ENCODE assay signal across 1 cellular context in the genomic region with DNA sequence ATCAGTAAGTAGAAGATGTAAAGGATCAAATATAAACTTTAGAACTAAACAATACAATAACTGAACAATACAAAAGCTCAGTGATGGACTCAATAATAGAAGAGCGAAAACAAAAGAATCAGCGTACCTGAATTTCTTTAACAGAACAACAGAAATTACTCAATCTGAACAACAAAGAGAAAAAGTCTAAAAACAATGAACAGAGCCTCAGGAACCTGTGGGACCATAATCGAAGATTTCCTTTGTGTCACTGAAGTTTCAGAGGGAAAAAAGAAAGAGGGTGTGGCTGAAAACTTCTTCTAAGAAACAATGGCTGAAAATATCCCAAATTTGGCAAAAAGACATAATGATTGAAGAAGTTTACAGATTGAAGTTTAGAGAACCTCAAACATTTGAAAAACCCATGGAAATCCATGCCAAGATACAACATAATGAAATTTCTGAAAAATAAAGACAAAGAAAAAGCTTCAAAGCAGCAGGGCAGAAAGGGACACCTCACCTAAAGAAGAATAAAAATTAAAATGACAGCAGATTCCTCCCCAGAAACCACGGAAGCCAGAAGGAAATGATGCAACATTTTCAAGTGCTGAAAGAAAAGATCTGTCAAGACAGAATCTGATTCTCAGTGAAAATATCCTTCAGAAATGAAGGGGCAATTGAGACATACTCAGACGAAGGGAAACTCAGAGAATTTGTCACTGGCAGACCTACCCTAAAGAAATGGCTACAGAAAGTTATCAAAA.
TF ChIP-seq lines count a peak whose summit lies in the region.

No MANE protein-coding gene starts in this region.

TF ChIP-seq in K562, 482 proteins besides CTCF, POLR2A, EP300 and RAD21 (continued from another document and continues in another):
- TF ChIP-seq, protein P1, sequence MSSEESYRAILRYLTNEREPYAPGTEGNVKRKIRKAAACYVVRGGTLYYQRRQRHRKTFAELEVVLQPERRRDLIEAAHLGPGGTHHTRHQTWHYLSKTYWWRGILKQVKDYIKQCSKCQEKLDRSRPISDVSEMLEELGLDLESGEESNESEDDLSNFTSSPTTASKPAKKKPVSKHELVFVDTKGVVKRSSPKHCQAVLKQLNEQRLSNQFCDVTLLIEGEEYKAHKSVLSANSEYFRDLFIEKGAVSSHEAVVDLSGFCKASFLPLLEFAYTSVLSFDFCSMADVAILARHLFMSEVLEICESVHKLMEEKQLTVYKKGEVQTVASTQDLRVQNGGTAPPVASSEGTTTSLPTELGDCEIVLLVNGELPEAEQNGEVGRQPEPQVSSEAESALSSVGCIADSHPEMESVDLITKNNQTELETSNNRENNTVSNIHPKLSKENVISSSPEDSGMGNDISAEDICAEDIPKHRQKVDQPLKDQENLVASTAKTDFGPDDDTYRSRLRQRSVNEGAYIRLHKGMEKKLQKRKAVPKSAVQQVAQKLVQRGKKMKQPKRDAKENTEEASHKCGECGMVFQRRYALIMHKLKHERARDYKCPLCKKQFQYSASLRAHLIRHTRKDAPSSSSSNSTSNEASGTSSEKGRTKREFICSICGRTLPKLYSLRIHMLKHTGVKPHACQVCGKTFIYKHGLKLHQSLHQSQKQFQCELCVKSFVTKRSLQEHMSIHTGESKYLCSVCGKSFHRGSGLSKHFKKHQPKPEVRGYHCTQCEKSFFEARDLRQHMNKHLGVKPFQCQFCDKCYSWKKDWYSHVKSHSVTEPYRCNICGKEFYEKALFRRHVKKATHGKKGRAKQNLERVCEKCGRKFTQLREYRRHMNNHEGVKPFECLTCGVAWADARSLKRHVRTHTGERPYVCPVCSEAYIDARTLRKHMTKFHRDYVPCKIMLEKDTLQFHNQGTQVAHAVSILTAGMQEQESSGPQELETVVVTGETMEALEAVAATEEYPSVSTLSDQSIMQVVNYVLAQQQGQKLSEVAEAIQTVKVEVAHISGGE (CRISPR knock-in tag; IDR thresholded peaks at IDR 0.05), result no peak
- TF ChIP-seq HMG20B (CRISPR knock-in tag; IDR thresholded peaks at IDR 0.05), result no peak
- no peak for TF ChIP-seq XRCC3 (IDR thresholded peaks at IDR 0.05)
- TF ChIP-seq, protein P2, sequence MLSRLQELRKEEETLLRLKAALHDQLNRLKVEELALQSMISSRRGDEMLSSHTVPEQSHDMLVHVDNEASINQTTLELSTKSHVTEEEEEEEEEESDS (CRISPR knock-in tag; IDR thresholded peaks at IDR 0.05), result no peak
- TF ChIP-seq NR1H2 (CRISPR knock-in tag; IDR thresholded peaks at IDR 0.05), result no peak
- TF ChIP-seq ZNF79 (CRISPR knock-in tag; IDR thresholded peaks at IDR 0.05; ENCODE audit: low read depth), result no peak
- no peak for TF ChIP-seq OTX1 (CRISPR knock-in tag; IDR thresholded peaks at IDR 0.05)
- TF ChIP-seq ZNF239 (CRISPR knock-in tag; IDR thresholded peaks at IDR 0.05), result no peak
- TF ChIP-seq SMAD1 (IDR thresholded peaks at IDR 0.05; ENCODE audit: low read depth, low read length, partially characterized antibody), result no peak
- peak; percentile 39; the same call in 1 of the 2 replicates for TF ChIP-seq MYC (IDR thresholded peaks at IDR 0.05; ENCODE audit: low read depth, low read length)
- no peak for TF ChIP-seq MYC (CRISPR knock-in tag; IDR thresholded peaks at IDR 0.05; ENCODE audit: borderline replicate concordance, low read depth)
- TF ChIP-seq, protein P3, sequence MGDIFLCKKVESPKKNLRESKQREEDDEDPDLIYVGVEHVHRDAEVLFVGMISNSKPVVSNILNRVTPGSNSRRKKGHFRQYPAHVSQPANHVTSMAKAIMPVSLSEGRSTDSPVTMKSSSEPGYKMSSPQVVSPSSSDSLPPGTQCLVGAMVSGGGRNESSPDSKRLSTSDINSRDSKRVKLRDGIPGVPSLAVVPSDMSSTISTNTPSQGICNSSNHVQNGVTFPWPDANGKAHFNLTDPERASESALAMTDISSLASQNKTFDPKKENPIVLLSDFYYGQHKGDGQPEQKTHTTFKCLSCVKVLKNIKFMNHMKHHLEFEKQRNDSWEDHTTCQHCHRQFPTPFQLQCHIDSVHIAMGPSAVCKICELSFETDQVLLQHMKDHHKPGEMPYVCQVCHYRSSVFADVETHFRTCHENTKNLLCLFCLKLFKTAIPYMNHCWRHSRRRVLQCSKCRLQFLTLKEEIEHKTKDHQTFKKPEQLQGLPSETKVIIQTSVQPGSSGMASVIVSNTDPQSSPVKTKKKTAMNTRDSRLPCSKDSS (IDR thresholded peaks at IDR 0.05; ENCODE audit: low read depth, partially characterized antibody), result no peak
- no peak for TF ChIP-seq MXI1 (IDR thresholded peaks at IDR 0.05; ENCODE audit: low read depth, low read length)
- TF ChIP-seq SIN3A (IDR thresholded peaks at IDR 0.05; ENCODE audit: borderline replicate concordance in 2 of 2, control insufficient read depth in 1 of 2, low read depth in 2 of 2, low read length in 2 of 2), result no peak
- TF ChIP-seq, protein P4, sequence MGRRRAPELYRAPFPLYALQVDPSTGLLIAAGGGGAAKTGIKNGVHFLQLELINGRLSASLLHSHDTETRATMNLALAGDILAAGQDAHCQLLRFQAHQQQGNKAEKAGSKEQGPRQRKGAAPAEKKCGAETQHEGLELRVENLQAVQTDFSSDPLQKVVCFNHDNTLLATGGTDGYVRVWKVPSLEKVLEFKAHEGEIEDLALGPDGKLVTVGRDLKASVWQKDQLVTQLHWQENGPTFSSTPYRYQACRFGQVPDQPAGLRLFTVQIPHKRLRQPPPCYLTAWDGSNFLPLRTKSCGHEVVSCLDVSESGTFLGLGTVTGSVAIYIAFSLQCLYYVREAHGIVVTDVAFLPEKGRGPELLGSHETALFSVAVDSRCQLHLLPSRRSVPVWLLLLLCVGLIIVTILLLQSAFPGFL (CRISPR knock-in tag; IDR thresholded peaks at IDR 0.05), result no peak
- TF ChIP-seq, protein P5, sequence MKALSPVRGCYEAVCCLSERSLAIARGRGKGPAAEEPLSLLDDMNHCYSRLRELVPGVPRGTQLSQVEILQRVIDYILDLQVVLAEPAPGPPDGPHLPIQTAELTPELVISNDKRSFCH (CRISPR knock-in tag; IDR thresholded peaks at IDR 0.05), result no peak
- TF ChIP-seq, protein P5 (tag; IDR thresholded peaks at IDR 0.05), result no peak
- no peak for TF ChIP-seq NR2C1 (IDR thresholded peaks at IDR 0.05)
- TF ChIP-seq NR2C1 (tag; IDR thresholded peaks at IDR 0.05), result no peak
- no peak for TF ChIP-seq ZNF551 (CRISPR knock-in tag; IDR thresholded peaks at IDR 0.05)
- TF ChIP-seq RBM14 (IDR thresholded peaks at IDR 0.05; ENCODE audit: borderline replicate concordance, insufficient read depth, low read depth, low read length), result no peak
- TF ChIP-seq ZNF354B (CRISPR knock-in tag; IDR thresholded peaks at IDR 0.05), result no peak
- TF ChIP-seq KDM4B (IDR thresholded peaks at IDR 0.05; ENCODE audit: borderline replicate concordance in 2 of 2, low read depth in 1 of 2), result no peak
- no peak for TF ChIP-seq KLF13 (tag; IDR thresholded peaks at IDR 0.05; ENCODE audit: borderline replicate concordance, low read depth)
- TF ChIP-seq RBM25 (IDR thresholded peaks at IDR 0.05; ENCODE audit: low read depth, low read length, severe bottlenecking), result no peak
- no peak for TF ChIP-seq GTF2E2 (tag; IDR thresholded peaks at IDR 0.05)
- TF ChIP-seq NONO (IDR thresholded peaks at IDR 0.05; ENCODE audit: low read depth in 2 of 2, low read length in 1 of 2), result no peak
- no peak for TF ChIP-seq BDP1 (IDR thresholded peaks at IDR 0.05; ENCODE audit: insufficient read depth, insufficient read length)
- no peak for TF ChIP-seq MAFK (IDR thresholded peaks at IDR 0.05; ENCODE audit: low read length)
- TF ChIP-seq FOSL1 (tag; conservative IDR thresholded peaks at IDR 0.05), result no peak
- TF ChIP-seq, protein P6, sequence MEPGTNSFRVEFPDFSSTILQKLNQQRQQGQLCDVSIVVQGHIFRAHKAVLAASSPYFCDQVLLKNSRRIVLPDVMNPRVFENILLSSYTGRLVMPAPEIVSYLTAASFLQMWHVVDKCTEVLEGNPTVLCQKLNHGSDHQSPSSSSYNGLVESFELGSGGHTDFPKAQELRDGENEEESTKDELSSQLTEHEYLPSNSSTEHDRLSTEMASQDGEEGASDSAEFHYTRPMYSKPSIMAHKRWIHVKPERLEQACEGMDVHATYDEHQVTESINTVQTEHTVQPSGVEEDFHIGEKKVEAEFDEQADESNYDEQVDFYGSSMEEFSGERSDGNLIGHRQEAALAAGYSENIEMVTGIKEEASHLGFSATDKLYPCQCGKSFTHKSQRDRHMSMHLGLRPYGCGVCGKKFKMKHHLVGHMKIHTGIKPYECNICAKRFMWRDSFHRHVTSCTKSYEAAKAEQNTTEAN (CRISPR knock-in tag; IDR thresholded peaks at IDR 0.05), result no peak
- TF ChIP-seq, protein P7, sequence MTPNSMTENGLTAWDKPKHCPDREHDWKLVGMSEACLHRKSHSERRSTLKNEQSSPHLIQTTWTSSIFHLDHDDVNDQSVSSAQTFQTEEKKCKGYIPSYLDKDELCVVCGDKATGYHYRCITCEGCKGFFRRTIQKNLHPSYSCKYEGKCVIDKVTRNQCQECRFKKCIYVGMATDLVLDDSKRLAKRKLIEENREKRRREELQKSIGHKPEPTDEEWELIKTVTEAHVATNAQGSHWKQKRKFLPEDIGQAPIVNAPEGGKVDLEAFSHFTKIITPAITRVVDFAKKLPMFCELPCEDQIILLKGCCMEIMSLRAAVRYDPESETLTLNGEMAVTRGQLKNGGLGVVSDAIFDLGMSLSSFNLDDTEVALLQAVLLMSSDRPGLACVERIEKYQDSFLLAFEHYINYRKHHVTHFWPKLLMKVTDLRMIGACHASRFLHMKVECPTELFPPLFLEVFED (CRISPR knock-in tag; conservative IDR thresholded peaks at IDR 0.05), result no peak
- TF ChIP-seq, protein P8, sequence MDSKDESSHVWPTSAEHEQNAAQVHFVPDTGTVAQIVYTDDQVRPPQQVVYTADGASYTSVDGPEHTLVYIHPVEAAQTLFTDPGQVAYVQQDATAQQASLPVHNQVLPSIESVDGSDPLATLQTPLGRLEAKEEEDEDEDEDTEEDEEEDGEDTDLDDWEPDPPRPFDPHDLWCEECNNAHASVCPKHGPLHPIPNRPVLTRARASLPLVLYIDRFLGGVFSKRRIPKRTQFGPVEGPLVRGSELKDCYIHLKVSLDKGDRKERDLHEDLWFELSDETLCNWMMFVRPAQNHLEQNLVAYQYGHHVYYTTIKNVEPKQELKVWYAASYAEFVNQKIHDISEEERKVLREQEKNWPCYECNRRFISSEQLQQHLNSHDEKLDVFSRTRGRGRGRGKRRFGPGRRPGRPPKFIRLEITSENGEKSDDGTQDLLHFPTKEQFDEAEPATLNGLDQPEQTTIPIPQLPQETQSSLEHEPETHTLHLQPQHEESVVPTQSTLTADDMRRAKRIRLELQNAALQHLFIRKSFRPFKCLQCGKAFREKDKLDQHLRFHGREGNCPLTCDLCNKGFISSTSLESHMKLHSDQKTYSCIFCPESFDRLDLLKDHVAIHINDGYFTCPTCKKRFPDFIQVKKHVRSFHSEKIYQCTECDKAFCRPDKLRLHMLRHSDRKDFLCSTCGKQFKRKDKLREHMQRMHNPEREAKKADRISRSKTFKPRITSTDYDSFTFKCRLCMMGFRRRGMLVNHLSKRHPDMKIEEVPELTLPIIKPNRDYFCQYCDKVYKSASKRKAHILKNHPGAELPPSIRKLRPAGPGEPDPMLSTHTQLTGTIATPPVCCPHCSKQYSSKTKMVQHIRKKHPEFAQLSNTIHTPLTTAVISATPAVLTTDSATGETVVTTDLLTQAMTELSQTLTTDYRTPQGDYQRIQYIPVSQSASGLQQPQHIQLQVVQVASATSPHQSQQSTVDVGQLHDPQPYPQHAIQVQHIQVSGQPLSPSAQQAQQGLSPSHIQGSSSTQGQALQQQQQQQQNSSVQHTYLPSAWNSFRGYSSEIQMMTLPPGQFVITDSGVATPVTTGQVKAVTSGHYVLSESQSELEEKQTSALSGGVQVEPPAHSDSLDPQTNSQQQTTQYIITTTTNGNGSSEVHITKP (IDR thresholded peaks at IDR 0.05; ENCODE audit: partially characterized antibody), result no peak
- no peak for TF ChIP-seq HNRNPLL (IDR thresholded peaks at IDR 0.05; ENCODE audit: low read depth, low read length, poor library complexity, severe bottlenecking)
- no peak for TF ChIP-seq ZNF830 (CRISPR knock-in tag; IDR thresholded peaks at IDR 0.05)
- no peak for TF ChIP-seq PCBP1 (IDR thresholded peaks at IDR 0.05; ENCODE audit: low read depth, low read length, poor library complexity, severe bottlenecking)
- TF ChIP-seq ZNF561 (CRISPR knock-in tag; conservative IDR thresholded peaks at IDR 0.05), result no peak
- TF ChIP-seq ZNF76 (CRISPR knock-in tag; IDR thresholded peaks at IDR 0.05; ENCODE audit: borderline replicate concordance), result no peak
- TF ChIP-seq, protein P9, sequence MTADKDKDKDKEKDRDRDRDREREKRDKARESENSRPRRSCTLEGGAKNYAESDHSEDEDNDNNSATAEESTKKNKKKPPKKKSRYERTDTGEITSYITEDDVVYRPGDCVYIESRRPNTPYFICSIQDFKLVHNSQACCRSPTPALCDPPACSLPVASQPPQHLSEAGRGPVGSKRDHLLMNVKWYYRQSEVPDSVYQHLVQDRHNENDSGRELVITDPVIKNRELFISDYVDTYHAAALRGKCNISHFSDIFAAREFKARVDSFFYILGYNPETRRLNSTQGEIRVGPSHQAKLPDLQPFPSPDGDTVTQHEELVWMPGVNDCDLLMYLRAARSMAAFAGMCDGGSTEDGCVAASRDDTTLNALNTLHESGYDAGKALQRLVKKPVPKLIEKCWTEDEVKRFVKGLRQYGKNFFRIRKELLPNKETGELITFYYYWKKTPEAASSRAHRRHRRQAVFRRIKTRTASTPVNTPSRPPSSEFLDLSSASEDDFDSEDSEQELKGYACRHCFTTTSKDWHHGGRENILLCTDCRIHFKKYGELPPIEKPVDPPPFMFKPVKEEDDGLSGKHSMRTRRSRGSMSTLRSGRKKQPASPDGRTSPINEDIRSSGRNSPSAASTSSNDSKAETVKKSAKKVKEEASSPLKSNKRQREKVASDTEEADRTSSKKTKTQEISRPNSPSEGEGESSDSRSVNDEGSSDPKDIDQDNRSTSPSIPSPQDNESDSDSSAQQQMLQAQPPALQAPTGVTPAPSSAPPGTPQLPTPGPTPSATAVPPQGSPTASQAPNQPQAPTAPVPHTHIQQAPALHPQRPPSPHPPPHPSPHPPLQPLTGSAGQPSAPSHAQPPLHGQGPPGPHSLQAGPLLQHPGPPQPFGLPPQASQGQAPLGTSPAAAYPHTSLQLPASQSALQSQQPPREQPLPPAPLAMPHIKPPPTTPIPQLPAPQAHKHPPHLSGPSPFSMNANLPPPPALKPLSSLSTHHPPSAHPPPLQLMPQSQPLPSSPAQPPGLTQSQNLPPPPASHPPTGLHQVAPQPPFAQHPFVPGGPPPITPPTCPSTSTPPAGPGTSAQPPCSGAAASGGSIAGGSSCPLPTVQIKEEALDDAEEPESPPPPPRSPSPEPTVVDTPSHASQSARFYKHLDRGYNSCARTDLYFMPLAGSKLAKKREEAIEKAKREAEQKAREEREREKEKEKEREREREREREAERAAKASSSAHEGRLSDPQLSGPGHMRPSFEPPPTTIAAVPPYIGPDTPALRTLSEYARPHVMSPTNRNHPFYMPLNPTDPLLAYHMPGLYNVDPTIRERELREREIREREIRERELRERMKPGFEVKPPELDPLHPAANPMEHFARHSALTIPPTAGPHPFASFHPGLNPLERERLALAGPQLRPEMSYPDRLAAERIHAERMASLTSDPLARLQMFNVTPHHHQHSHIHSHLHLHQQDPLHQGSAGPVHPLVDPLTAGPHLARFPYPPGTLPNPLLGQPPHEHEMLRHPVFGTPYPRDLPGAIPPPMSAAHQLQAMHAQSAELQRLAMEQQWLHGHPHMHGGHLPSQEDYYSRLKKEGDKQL (CRISPR knock-in tag; IDR thresholded peaks at IDR 0.05; ENCODE audit: borderline replicate concordance), result no peak
- TF ChIP-seq NCOA6 (IDR thresholded peaks at IDR 0.05), result no peak
- TF ChIP-seq HNRNPL (IDR thresholded peaks at IDR 0.05; ENCODE audit: low read depth, low read length), result no peak
- no peak for TF ChIP-seq TAL1 (IDR thresholded peaks at IDR 0.05)
- 0 out of 2 replicates have a peak, but pooled peaks have one; percentile 7 for TF ChIP-seq JUN (IDR thresholded peaks at IDR 0.05; ENCODE audit: borderline replicate concordance, low read depth, low read length)
- TF ChIP-seq JUN (CRISPR knock-in tag; IDR thresholded peaks at IDR 0.05; ENCODE audit: borderline replicate concordance), result no peak
